In the genomic region with DNA sequence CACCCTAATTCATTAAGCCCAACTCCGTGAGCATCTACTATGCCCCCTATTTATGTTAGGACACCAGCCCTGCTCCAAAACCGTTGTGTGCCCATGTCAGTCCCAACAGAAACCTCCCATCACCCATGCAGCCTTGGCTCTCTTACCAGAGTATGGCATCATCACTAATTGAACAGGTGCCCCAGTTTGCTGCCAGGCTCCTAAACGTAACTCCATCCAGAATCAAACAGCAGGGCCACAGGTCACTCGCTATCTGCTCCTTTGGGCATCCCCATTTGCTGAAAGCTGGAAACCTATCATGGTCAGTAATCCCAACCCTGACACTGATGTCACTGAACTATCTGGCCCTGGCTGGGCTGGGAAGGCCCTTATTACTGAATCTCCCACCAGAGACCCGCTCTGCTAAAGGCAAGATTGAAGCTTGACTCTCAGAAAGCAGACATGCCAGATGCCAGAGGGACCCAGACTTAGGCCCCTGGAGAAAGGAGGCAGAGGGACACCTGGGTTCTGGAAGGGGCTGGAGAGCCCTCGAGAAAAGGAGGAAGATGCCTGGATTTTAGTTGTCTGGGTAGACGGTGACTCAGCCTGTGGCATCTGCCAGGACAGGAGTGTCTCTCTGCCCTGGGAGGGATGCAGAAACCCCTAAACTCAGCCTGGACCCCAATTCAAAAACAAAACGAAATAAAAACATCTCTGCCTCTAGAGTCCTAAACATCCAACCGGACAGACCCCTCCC, we compare ENCODE assay signal across 8 cellular contexts. TPM values are rescaled to one million over a fixed set of nuclear protein-coding genes. Genes with fewer than 3 reads are reported as not detected.
DNase-seq lines count a peak whose midpoint lies in the region; ATAC-seq, FAIRE-seq and TF ChIP-seq lines count a peak whose summit lies in the region.

No MANE protein-coding gene starts in this region.

- H3K27me3 ChIP-seq in BLaER1 treated with 17β-estradiol and CSF1 and Interleukin-3, amounts not matched to agents 10 nM and 100 nM = peaks cover 0 to 43% (median 8%) of the 10 kb centered on the region in 11 experiments; a peak in 10 of 22 replicates
- peaks cover 47 to 49% of the 10 kb centered on the region in 2 experiments for H3K27me3 ChIP-seq in endothelial cell of umbilical vein (ENCODE audit: control insufficient read depth in 2 of 2, insufficient read depth in 2 of 2, low read length in 2 of 2)

- TF ChIP-seq CTCF in NB4 (IDR thresholded peaks at IDR 0.05; ENCODE audit: low read depth, low read length) (no peak), endothelial cell of umbilical vein (IDR thresholded peaks at IDR 0.05; ENCODE audit: extremely low read depth in 1 of 2, insufficient read depth in 1 of 2, low read depth in 1 of 2, low read length in 2 of 2) (no peak), nephron progenitor cell (IDR thresholded peaks at IDR 0.05) (no peak)

- H3K27ac Mint-ChIP-seq in nephron progenitor cell = peak overlapping the region; percentile 37

- H3K9me1 ChIP-seq in endothelial cell of umbilical vein (replicated peaks; ENCODE audit: control insufficient read depth, extremely low read depth, insufficient read depth, low read length) = no peaks in the 10 kb centered on the region

- CTCF ChIA-PET in endothelial cell of umbilical vein (lab: Charles Lee) (interaction anchor here (1.0 to 3.4 kb wide), 4 partner anchors 13 to 412 kb away, joined by 3 to 16 read pairs (median 6); no protein-coding TSS in a partner anchor), HEK293T (lab: Yijun Ruan, JAX) (no interaction called here)

- no peaks in the 10 kb centered on the region for H3K36me3 ChIP-seq in BLaER1 treated with 17β-estradiol and CSF1 and Interleukin-3, amounts not matched to agents 10 nM and 100 nM
- H3K36me3 ChIP-seq in endothelial cell of umbilical vein (ENCODE audit: control insufficient read depth in 2 of 2, extremely low read depth in 1 of 2, insufficient read depth in 2 of 2, low read length in 2 of 2) = no peaks in the 10 kb centered on the region

- peaks cover 39% of the 10 kb centered on the region for H3K4me1 Mint-ChIP-seq in nephron progenitor cell

- H3K36me3 Mint-ChIP-seq in nephron progenitor cell (ENCODE audit: low read depth) = no peaks in the 10 kb centered on the region

- FAIRE-seq in endothelial cell of umbilical vein (lab: Jason Lieb, UNC) = no peak

- H3K4me2 ChIP-seq in BLaER1 treated with 17β-estradiol and CSF1 and Interleukin-3, amounts not matched to agents 10 nM and 100 nM = peak overlapping the region; percentile 81 to 95 (median 90)
- H3K4me2 ChIP-seq in endothelial cell of umbilical vein (ENCODE audit: insufficient read depth, low read length) = peak overlapping the region; percentile 72

- no peak for DNase-seq in NB4 (ENCODE audit: low read depth)
- no peak for DNase-seq in endothelial cell of umbilical vein (ENCODE audit: low read depth, low spot score)
- no peak for DNase-seq in nephron progenitor cell
- no peak for DNase-seq in NCI-H510A treated with DMSO at 0.1 percent for 48 hours (lab: John Stamatoyannopoulos, UW)
- no peak for DNase-seq in HEK293T (ENCODE audit: extremely low spot score)
- DNase-seq in DMS53 treated with DMSO at 0.1 percent for 48 hours (lab: John Stamatoyannopoulos, UW; ENCODE audit: unreplicated experiment) = no peak

- no peaks in the 10 kb centered on the region for H3K79me2 ChIP-seq in endothelial cell of umbilical vein (ENCODE audit: control insufficient read depth, insufficient read depth, low read length)

- dilution Hi-C loops in endothelial cell of umbilical vein (cut with MboI; ENCODE audit: extremely low pct_ligation_motif_present, low sequenced_read_pairs) = no loop called here

- peak overlapping the region; percentile 42 to 68 (median 56) for H3K4me3 ChIP-seq in BLaER1 treated with 17β-estradiol and CSF1 and Interleukin-3, amounts not matched to agents 10 nM and 100 nM
- peak overlapping the region; percentile 23 for H3K4me3 ChIP-seq in NB4 (ENCODE audit: low read depth, low read length)
- no peak overlapping the region for H3K4me3 ChIP-seq in endothelial cell of umbilical vein (replicated peaks in 1 of 3; ENCODE audit: insufficient read depth in 1 of 3, low read depth in 1 of 3, low read length in 3 of 3)

- no peak for ATAC-seq in GM21390 (IDR thresholded peaks at IDR 0.05; ENCODE audit: unreplicated experiment)

- H3K9me3 Mint-ChIP-seq in nephron progenitor cell = peaks cover 16% of the 10 kb centered on the region

- peaks cover 16 to 23% (median 21%) of the 10 kb centered on the region in 10 experiments for H3K4me1 ChIP-seq in BLaER1 treated with 17β-estradiol and CSF1 and Interleukin-3, amounts not matched to agents 10 nM and 100 nM
- peaks cover 5% of the 10 kb centered on the region for H3K4me1 ChIP-seq in endothelial cell of umbilical vein (ENCODE audit: control insufficient read depth, extremely low read depth, insufficient read depth, low read length)

- POLR2A ChIA-PET in endothelial cell of umbilical vein (lab: Charles Lee) = no interaction called here
- POLR2A ChIA-PET in HEK293T (lab: Yijun Ruan, JAX) = interaction anchor here (1.0 to 1.1 kb wide), 3 partner anchors 28 to 118 kb away, joined by 3 to 8 read pairs (median 5); no protein-coding TSS in a partner anchor

- BruUV-seq in endothelial cell of umbilical vein (replicated peaks; lab: Mats Ljungman, UMichigan) = no TSS peak

- H3K27ac ChIP-seq in BLaER1 treated with 17β-estradiol and CSF1 and Interleukin-3, amounts not matched to agents 10 nM and 100 nM = peak overlapping the region; percentile 33 to 75 (median 63); a peak in 20 of 22 replicates
- no peak overlapping the region for H3K27ac ChIP-seq in endothelial cell of umbilical vein (ENCODE audit: insufficient read depth, low read depth, low read length)

- H3K9me3 ChIP-seq in BLaER1 treated with 17β-estradiol and CSF1 and Interleukin-3, amounts not matched to agents 10 nM and 100 nM (replicated peaks in 1 of 11) = peaks cover 0 to 22% (median 13%) of the 10 kb centered on the region in 11 experiments; a peak in 14 of 22 replicates
- H3K9me3 ChIP-seq in endothelial cell of umbilical vein (replicated peaks; ENCODE audit: control insufficient read depth, insufficient read depth, low read length) = no peaks in the 10 kb centered on the region

- peak overlapping the region; percentile 39 to 78 (median 72); a peak in 21 of 22 replicates for H3K9ac ChIP-seq in BLaER1 treated with 17β-estradiol and CSF1 and Interleukin-3, amounts not matched to agents 10 nM and 100 nM
- no peak overlapping the region for H3K9ac ChIP-seq in endothelial cell of umbilical vein (replicated peaks; ENCODE audit: extremely low read depth, insufficient read depth, low read length)

- peaks cover 85% of the 10 kb centered on the region for H3K27me3 Mint-ChIP-seq in nephron progenitor cell (ENCODE audit: low read depth, poor library complexity)

- intact Hi-C loops in endothelial cell of umbilical vein (cut with micrococcal nuclease) = no loop called here

- TF ChIP-seq POLR2A in NB4 (IDR thresholded peaks at IDR 0.05; ENCODE audit: extremely low read depth, insufficient read length) = no peak
- TF ChIP-seq POLR2A in endothelial cell of umbilical vein (IDR thresholded peaks at IDR 0.05; ENCODE audit: low read depth, low read length) = no peak

- no peaks in the 10 kb centered on the region; a peak in 1 of 22 replicates for H4K20me1 ChIP-seq in BLaER1 treated with 17β-estradiol and CSF1 and Interleukin-3, amounts not matched to agents 10 nM and 100 nM
- H4K20me1 ChIP-seq in endothelial cell of umbilical vein (replicated peaks; ENCODE audit: control insufficient read depth, extremely low read depth, insufficient read depth, low read length) = no peaks in the 10 kb centered on the region

- H2AFZ ChIP-seq in endothelial cell of umbilical vein (ENCODE audit: low read depth, low read length) = peak overlapping the region; percentile 59

- H3K4me3 Mint-ChIP-seq in nephron progenitor cell = peak overlapping the region; percentile 76

RNA-seq across cellular contexts. Expression of a gene that starts 14.0 kb away (rescaled TPM):
- not detected in 2 replicates for total RNA-seq in endothelial cell of umbilical vein
- polyA plus RNA-seq in endothelial cell of umbilical vein = not detected in 2 replicates
- polyA plus RNA-seq in endothelial cell of umbilical vein (2011; cell fraction: cytosol; rRNA removed) = not detected in 2 replicates
- polyA plus RNA-seq in endothelial cell of umbilical vein (2011; cell fraction: nucleus; rRNA removed) = not detected in 2 replicates
- not detected in 2 replicates for polyA plus RNA-seq in endothelial cell of umbilical vein (2012)
- not detected in 2 replicates for polyA minus RNA-seq in endothelial cell of umbilical vein
- not detected for polyA minus RNA-seq in endothelial cell of umbilical vein (2011; cell fraction: cytosol; rRNA and poly(A)+ RNA removed)
- not detected in 2 replicates for polyA minus RNA-seq in endothelial cell of umbilical vein (2011; cell fraction: nucleus; rRNA and poly(A)+ RNA removed)

RNA-seq across cellular contexts. Expression of a gene that starts 22.8 kb away (rescaled TPM):
- not detected in 2 replicates for total RNA-seq in endothelial cell of umbilical vein
- not detected in 2 replicates for polyA plus RNA-seq in endothelial cell of umbilical vein
- not detected in 2 replicates for polyA plus RNA-seq in endothelial cell of umbilical vein (2011; cell fraction: cytosol; rRNA removed)
- polyA plus RNA-seq in endothelial cell of umbilical vein (2011; cell fraction: nucleus; rRNA removed) = not detected in 2 replicates
- not detected in 2 replicates for polyA plus RNA-seq in endothelial cell of umbilical vein (2012)
- polyA minus RNA-seq in endothelial cell of umbilical vein = not detected in 2 replicates
- polyA minus RNA-seq in endothelial cell of umbilical vein (2011; cell fraction: cytosol; rRNA and poly(A)+ RNA removed) = not detected
- not detected in 2 replicates for polyA minus RNA-seq in endothelial cell of umbilical vein (2011; cell fraction: nucleus; rRNA and poly(A)+ RNA removed)

RNA-seq across cellular contexts. Expression of a gene that starts 28.7 kb away (rescaled TPM):
- not detected in 2 replicates for total RNA-seq in endothelial cell of umbilical vein
- polyA plus RNA-seq in endothelial cell of umbilical vein = not detected in 2 replicates
- not detected in 2 replicates for polyA plus RNA-seq in endothelial cell of umbilical vein (2011; cell fraction: cytosol; rRNA removed)
- polyA plus RNA-seq in endothelial cell of umbilical vein (2011; cell fraction: nucleus; rRNA removed) = not detected in 2 replicates
- not detected in 2 replicates for polyA plus RNA-seq in endothelial cell of umbilical vein (2012)
- not detected in 2 replicates for polyA minus RNA-seq in endothelial cell of umbilical vein
- polyA minus RNA-seq in endothelial cell of umbilical vein (2011; cell fraction: cytosol; rRNA and poly(A)+ RNA removed) = not detected
- not detected in 2 replicates for polyA minus RNA-seq in endothelial cell of umbilical vein (2011; cell fraction: nucleus; rRNA and poly(A)+ RNA removed)

RNA-seq across cellular contexts. Expression of a gene that starts 40.8 kb away (rescaled TPM):
- 32.5 and 34.3 TPM in 2 replicates for total RNA-seq in endothelial cell of umbilical vein
- 17.8 TPM in 2 replicates for polyA plus RNA-seq in endothelial cell of umbilical vein
- polyA plus RNA-seq in endothelial cell of umbilical vein (2011; cell fraction: cytosol; rRNA removed) = 10.1 and 10.8 TPM in 2 replicates
- polyA plus RNA-seq in endothelial cell of umbilical vein (2011; cell fraction: nucleus; rRNA removed) = 150 and 154 TPM in 2 replicates
- polyA plus RNA-seq in endothelial cell of umbilical vein (2012) = 17.6 and 19.1 TPM in 2 replicates
- polyA minus RNA-seq in endothelial cell of umbilical vein = 23.0 and 30.0 TPM in 2 replicates
- 9.2 TPM for polyA minus RNA-seq in endothelial cell of umbilical vein (2011; cell fraction: cytosol; rRNA and poly(A)+ RNA removed)
- polyA minus RNA-seq in endothelial cell of umbilical vein (2011; cell fraction: nucleus; rRNA and poly(A)+ RNA removed) = 15.0 and 20.7 TPM in 2 replicates

RNA-seq across cellular contexts. Expression of a gene that starts 46.8 kb away (rescaled TPM):
- total RNA-seq in endothelial cell of umbilical vein = 51.0 and 52.6 TPM in 2 replicates
- 40.5 and 40.8 TPM in 2 replicates for polyA plus RNA-seq in endothelial cell of umbilical vein
- polyA plus RNA-seq in endothelial cell of umbilical vein (2011; cell fraction: cytosol; rRNA removed) = 32.2 and 35.5 TPM in 2 replicates
- polyA plus RNA-seq in endothelial cell of umbilical vein (2011; cell fraction: nucleus; rRNA removed) = 184 and 233 TPM in 2 replicates
- polyA plus RNA-seq in endothelial cell of umbilical vein (2012) = 30.4 and 34.4 TPM in 2 replicates
- polyA minus RNA-seq in endothelial cell of umbilical vein = 43.1 and 55.4 TPM in 2 replicates
- 9.6 TPM for polyA minus RNA-seq in endothelial cell of umbilical vein (2011; cell fraction: cytosol; rRNA and poly(A)+ RNA removed)
- polyA minus RNA-seq in endothelial cell of umbilical vein (2011; cell fraction: nucleus; rRNA and poly(A)+ RNA removed) = 29.4 and 32.4 TPM in 2 replicates

Comparison
In these comparisons a context has a peak if more than half of its experiments do, and no peak if none do; other contexts are left out.
1. H3K4me3 ChIP-seq: peak in BLaER1 treated with 17β-estradiol and CSF1 and Interleukin-3, amounts not matched to agents 10 nM and 100 nM (10 of 10) and NB4 (single experiment); none in endothelial cell of umbilical vein (0 of 3).